Comparison of ENCODE assay signal across 8 cellular contexts in the genomic region with DNA sequence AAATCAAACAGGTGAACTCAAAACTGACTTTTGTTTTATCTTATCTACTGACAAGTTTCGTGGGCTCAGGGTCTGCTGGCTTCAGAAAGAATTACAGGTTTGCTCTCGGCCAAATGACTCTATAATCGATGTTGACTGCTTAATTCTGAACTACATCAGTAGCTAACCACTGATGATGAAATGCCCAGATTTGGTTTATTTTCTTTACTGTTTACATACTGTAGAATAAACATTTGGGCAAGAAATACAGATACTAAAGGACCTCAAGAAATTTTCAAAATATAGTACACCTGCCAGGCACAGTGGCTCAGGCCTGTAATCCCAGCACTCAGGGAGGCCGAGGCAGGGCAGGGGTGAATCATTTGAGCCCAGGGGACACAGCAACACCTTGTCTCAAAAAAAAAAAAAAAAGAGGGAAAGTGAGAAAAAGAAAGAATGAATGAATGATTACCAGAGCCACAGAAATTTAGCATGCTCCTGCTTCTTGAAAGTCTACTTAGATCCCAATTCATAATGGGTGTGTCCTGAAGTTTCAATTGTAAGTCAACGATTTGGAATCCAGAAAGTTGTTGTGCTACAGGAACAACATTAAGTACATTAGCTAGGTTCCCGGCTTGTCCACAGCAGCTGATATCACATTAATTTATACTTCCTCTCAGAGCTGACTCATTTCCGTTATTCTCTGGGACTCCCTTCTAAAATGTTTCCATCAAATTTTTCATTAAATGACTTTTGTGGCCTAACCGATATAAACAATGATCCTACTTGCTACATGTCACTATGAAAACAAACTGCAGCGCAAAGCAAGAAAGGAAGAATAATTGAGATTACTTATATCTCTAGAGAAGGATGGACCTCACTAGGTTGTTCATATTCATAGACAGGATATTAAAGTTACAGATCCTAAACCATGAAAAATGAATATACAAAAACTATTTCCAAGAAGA.
DNase-seq lines count a peak whose midpoint lies in the region; ATAC-seq and TF ChIP-seq lines count a peak whose summit lies in the region.

No MANE protein-coding gene starts in this region.

- no peaks in the 10 kb centered on the region for H3K27me3 Mint-ChIP-seq in CD4-positive, alpha-beta T cell
- no peaks in the 10 kb centered on the region for H3K27me3 Mint-ChIP-seq in activated naive CD8-positive, alpha-beta T cell

- no peaks in the 10 kb centered on the region for H3K27me3 ChIP-seq in CD4-positive, alpha-beta T cell (ENCODE audit: control insufficient read depth, insufficient read depth, low read length)

- peaks cover 50% of the 10 kb centered on the region for H3K4me1 Mint-ChIP-seq in CD4-positive, alpha-beta T cell (ENCODE audit: low read depth)
- peaks cover 58% of the 10 kb centered on the region for H3K4me1 Mint-ChIP-seq in activated naive CD8-positive, alpha-beta T cell (ENCODE audit: low read depth)

- H3K27ac Mint-ChIP-seq in CD4-positive, alpha-beta T cell: peak overlapping the region; percentile 13
- H3K27ac Mint-ChIP-seq in activated naive CD8-positive, alpha-beta T cell: peak overlapping the region; percentile 67

- no peaks in the 10 kb centered on the region for H3K36me3 Mint-ChIP-seq in CD4-positive, alpha-beta T cell (ENCODE audit: low read depth)
- H3K36me3 Mint-ChIP-seq in activated naive CD8-positive, alpha-beta T cell: peaks cover 2% of the 10 kb centered on the region

- H3K36me3 ChIP-seq in mesodermal cell (ENCODE audit: control insufficient read depth, insufficient read depth, low read length): no peaks in the 10 kb centered on the region

- TF ChIP-seq CTCF in CD4-positive, alpha-beta T cell (IDR thresholded peaks at IDR 0.05): no peak

- no peaks in the 10 kb centered on the region for H3K9me3 Mint-ChIP-seq in CD4-positive, alpha-beta T cell
- no peaks in the 10 kb centered on the region for H3K9me3 Mint-ChIP-seq in activated naive CD8-positive, alpha-beta T cell (ENCODE audit: low read depth)

- TF ChIP-seq POLR2A in GM18505 (IDR thresholded peaks at IDR 0.05; ENCODE audit: borderline replicate concordance, extremely low read depth, insufficient read depth, insufficient read length): no peak

- no peak for DNase-seq in CD4-positive, alpha-beta T cell
- DNase-seq in stimulated activated CD4-positive, alpha-beta T cell treated with anti-CD3 and anti-CD28 coated beads, Interleukin-2, amount 100 ng/mL, for 24 hours: no peak

- peak; percentile 26 for ATAC-seq in CD4-positive, alpha-beta T cell (ENCODE audit: poor library complexity)
- peak; percentile 67 for ATAC-seq in HG03354 (IDR thresholded peaks at IDR 0.05; ENCODE audit: poor library complexity, severe bottlenecking, unreplicated experiment)
- ATAC-seq in GM18505 (IDR thresholded peaks at IDR 0.05; ENCODE audit: unreplicated experiment): no peak
- ATAC-seq in GM21723 (IDR thresholded peaks at IDR 0.05; ENCODE audit: unreplicated experiment): no peak
- no peak for ATAC-seq in GM18861 (IDR thresholded peaks at IDR 0.05; ENCODE audit: unreplicated experiment)

- intact Hi-C loops in CD4-positive, alpha-beta T cell (cut with DNase I, micrococcal nuclease): loop anchor here (5.0 to 10.0 kb wide), 4 partner anchors 39 to 564 kb away; no protein-coding TSS in a partner anchor

- peaks cover 28% of the 10 kb centered on the region for H3K4me1 ChIP-seq in mesodermal cell (ENCODE audit: control insufficient read depth, insufficient read depth, low read length, poor library complexity, severe bottlenecking)

- POLR2A ChIA-PET in CD4-positive, alpha-beta T cell (lab: Charles Lee): no interaction called here

- 87 to 91% methylated on average over 6 to 7 of the region's 9 CpGs for WGBS in mesodermal cell (ENCODE audit: insufficient coverage in 2 of 2), 2 experiments

- H3K4me3 ChIP-seq in mesodermal cell (ENCODE audit: extremely low read depth, insufficient read depth, low read length, poor library complexity, severe bottlenecking): no peak overlapping the region

- CTCF ChIA-PET in CD4-positive, alpha-beta T cell (lab: Charles Lee): interaction anchor here (0.7 to 1.4 kb wide), 2 partner anchors 13 to 34 kb away, joined by 3 to 4 read pairs; no protein-coding TSS in a partner anchor

- no peaks in the 10 kb centered on the region for H3K9me3 ChIP-seq in CD4-positive, alpha-beta T cell (ENCODE audit: control insufficient read depth, low read length)
- no peaks in the 10 kb centered on the region for H3K9me3 ChIP-seq in mesodermal cell (ENCODE audit: control insufficient read depth, low read length)

- H3K27ac ChIP-seq in CD4-positive, alpha-beta T cell (ENCODE audit: low read depth, low read length): no peak overlapping the region
- H3K27ac ChIP-seq in mesodermal cell (ENCODE audit: low read depth, low read length, severe bottlenecking): peak overlapping the region; percentile 58

- peak overlapping the region; percentile 13 for H3K4me3 Mint-ChIP-seq in CD4-positive, alpha-beta T cell
- peak overlapping the region; percentile 67 for H3K4me3 Mint-ChIP-seq in activated naive CD8-positive, alpha-beta T cell

Comparison
In these comparisons a context has a peak if more than half of its experiments do, and no peak if none do; other contexts are left out.
1. ATAC-seq: peak in CD4-positive, alpha-beta T cell (single experiment) and HG03354 (single experiment); none in GM18505 (single experiment), GM21723 (single experiment) and GM18861 (single experiment).